In genomic region chr5:149546974-149547373, GRCh38 we compare ENCODE assay signal across 10 cellular contexts. TPM values are rescaled to one million over a fixed set of nuclear protein-coding genes. Genes with fewer than 3 reads are reported as not detected.
DNase-seq lines count a peak whose midpoint lies in the region; ATAC-seq and TF ChIP-seq lines count a peak whose summit lies in the region.
"Had no signal": no experiment of that assay in that cellular context is flagged by ENCODE, and none has a peak within 500 bp of the region (broad histone marks: within the 10 kb centered on the region; RNA-seq: fewer than 3 reads in every experiment).

No MANE protein-coding gene starts in this region.

- no peak overlapping the region for H2AK5ac ChIP-seq in neuronal stem cell (ENCODE audit: low read depth, low read length)

- no peak overlapping the region for H3K23ac ChIP-seq in neuronal stem cell (ENCODE audit: low read depth, low read length, poor library complexity)

- H3K9me3 ChIP-seq in neuronal stem cell (replicated peaks in 1 of 2; ENCODE audit: control insufficient read depth in 2 of 2, insufficient read depth in 1 of 2, low read depth in 1 of 2, low read length in 2 of 2), result peaks cover 0 to 1% of the 10 kb centered on the region in 2 donors

- H2AFZ ChIP-seq in neuronal stem cell (ENCODE audit: low read length), result no peak overlapping the region

- no peak overlapping the region for H3K14ac ChIP-seq in neuronal stem cell (ENCODE audit: low read length)

- no peaks in the 10 kb centered on the region for H3K27me3 Mint-ChIP-seq in natural killer cell treated with Interleukin-12 subunit alpha and Interleukin-12 subunit beta and Interleukin-15 and Interleukin-18, amount 100 ng/mL, for 72 hours

- H3K36me3 Mint-ChIP-seq in natural killer cell treated with Interleukin-12 subunit alpha and Interleukin-12 subunit beta and Interleukin-15 and Interleukin-18, amount 100 ng/mL, for 72 hours, result peaks cover 25% of the 10 kb centered on the region

- no peak for TF ChIP-seq POLR2A in erythroblast (IDR thresholded peaks at IDR 0.05; ENCODE audit: low read length)

- no peak overlapping the region for H3K4ac ChIP-seq in neuronal stem cell (ENCODE audit: low read length)

- DNase-seq in DMS53 treated with DMSO at 0.1 percent for 48 hours (lab: John Stamatoyannopoulos, UW; ENCODE audit: unreplicated experiment) (peak; percentile 75), NCI-H2029 treated with DMSO at 0.1 percent for 48 hours (lab: John Stamatoyannopoulos, UW) (peak; percentile 14), coronary artery (ENCODE audit: low spot score) (no peak), NCI-H69 (lab: John Stamatoyannopoulos, UW) (no peak), erythroblast (lab: John Stamatoyannopoulos, UW) (no peak), COLO668 (lab: John Stamatoyannopoulos, UW; ENCODE audit: unreplicated experiment) (no peak), neuronal stem cell (ENCODE audit: low spot score) (no peak)
- no peak for DNase-seq in natural killer cell treated with Interleukin-12 subunit alpha and Interleukin-12 subunit beta and Interleukin-15 and Interleukin-18, amount 100 ng/mL, for 72 hours (ENCODE audit: low spot score)
- DNase-seq: cortex of kidney; stimulated activated CD4-positive, alpha-beta T cell treated with anti-CD3 and anti-CD28 coated beads, Interleukin-12 subunit alpha, Interleukin-12 subunit beta, amount 100 ng/mL, for 4 hours had no signal

- H3K27ac ChIP-seq in coronary artery (peak overlapping the region in 1 of 2 donors; percentile 45), neuronal stem cell (replicated peaks; ENCODE audit: low read length) (no peak overlapping the region)

- TF ChIP-seq CTCF in coronary artery (IDR thresholded peaks at IDR 0.05), result no peak

- no peak overlapping the region for H2BK15ac ChIP-seq in neuronal stem cell (ENCODE audit: low read length)

- H3K36me3 ChIP-seq in neuronal stem cell (replicated peaks in 1 of 2; ENCODE audit: control insufficient read depth in 2 of 2, insufficient read depth in 2 of 2, low read length in 2 of 2), result peaks cover 9 to 80% of the 10 kb centered on the region in 2 donors

- H3K4me3 Mint-ChIP-seq in natural killer cell treated with Interleukin-12 subunit alpha and Interleukin-12 subunit beta and Interleukin-15 and Interleukin-18, amount 100 ng/mL, for 72 hours, result peak overlapping the region; percentile 14

- no peak overlapping the region for H4K8ac ChIP-seq in neuronal stem cell (ENCODE audit: low read depth, low read length)

- no peak overlapping the region for H4K91ac ChIP-seq in neuronal stem cell (ENCODE audit: low read depth, low read length, poor library complexity)

- no peak overlapping the region for H3K4me2 ChIP-seq in neuronal stem cell (ENCODE audit: insufficient read depth, low read length, poor library complexity, severe bottlenecking)

- peaks cover 41 to 46% of the 10 kb centered on the region in 2 donors for H3K4me1 Mint-ChIP-seq in natural killer cell treated with Interleukin-12 subunit alpha and Interleukin-12 subunit beta and Interleukin-15 and Interleukin-18, amount 100 ng/mL, for 72 hours (ENCODE audit: low read depth in 2 of 2)

- ATAC-seq in natural killer cell treated with Interleukin-12 subunit alpha and Interleukin-12 subunit beta and Interleukin-15 and Interleukin-18, amount 100 ng/mL, for 72 hours, result no peak

- no peaks in the 10 kb centered on the region for H3K9me3 Mint-ChIP-seq in natural killer cell treated with Interleukin-12 subunit alpha and Interleukin-12 subunit beta and Interleukin-15 and Interleukin-18, amount 100 ng/mL, for 72 hours

- H3K4me3 ChIP-seq in coronary artery (peak overlapping the region; percentile 31), neuronal stem cell (ENCODE audit: low read length in 2 of 2) (no peak overlapping the region)

- no peak overlapping the region for H2BK120ac ChIP-seq in neuronal stem cell (ENCODE audit: low read depth, low read length)

- peaks cover 0 to 6% of the 10 kb centered on the region in 2 donors for H3K4me1 ChIP-seq in neuronal stem cell (ENCODE audit: control insufficient read depth in 2 of 2, insufficient read depth in 1 of 2, low read depth in 1 of 2, low read length in 2 of 2)

- no peak overlapping the region for H3K18ac ChIP-seq in neuronal stem cell (ENCODE audit: low read length)

- H3K9ac ChIP-seq in neuronal stem cell (ENCODE audit: low read depth, low read length, poor library complexity), result no peak overlapping the region

- peak overlapping the region; percentile 26 to 77 for H3K27ac Mint-ChIP-seq in natural killer cell treated with Interleukin-12 subunit alpha and Interleukin-12 subunit beta and Interleukin-15 and Interleukin-18, amount 100 ng/mL, for 72 hours

- H3K27me3 ChIP-seq in neuronal stem cell (ENCODE audit: control insufficient read depth in 3 of 3, insufficient read depth in 3 of 3, low read depth in 1 of 3, low read length in 3 of 3), result no peaks in the 10 kb centered on the region

- peaks cover 3% of the 10 kb centered on the region for H3K79me1 ChIP-seq in neuronal stem cell (ENCODE audit: low read depth, low read length)

- no peak overlapping the region for H2BK5ac ChIP-seq in neuronal stem cell (ENCODE audit: low read length)

- H2BK12ac ChIP-seq in neuronal stem cell (ENCODE audit: low read length), result no peak overlapping the region

RNA-seq across cellular contexts. Expression of gene CSNK1A1, which starts 4.3 kb away (rescaled TPM):
- 100 to 1,000 TPM; 173 to 237 TPM for total RNA-seq in natural killer cell treated with Interleukin-12 subunit alpha and Interleukin-12 subunit beta and Interleukin-15 and Interleukin-18, amount 100 ng/mL, for 72 hours
- polyA plus RNA-seq in neuronal stem cell (2013, experiment 1 of 2), result 146 TPM
- polyA plus RNA-seq in neuronal stem cell (2013, experiment 2 of 2), result 146 TPM

RNA-seq across cellular contexts. Expression of gene ARHGEF37, which starts 34.3 kb away (rescaled TPM):
- total RNA-seq in natural killer cell treated with Interleukin-12 subunit alpha and Interleukin-12 subunit beta and Interleukin-15 and Interleukin-18, amount 100 ng/mL, for 72 hours, result under 1 TPM in 1 of 2 donors, not detected in 1; 0.67 TPM
- polyA plus RNA-seq in neuronal stem cell (2013, experiment 1 of 2), result 0.43 TPM
- polyA plus RNA-seq in neuronal stem cell (2013, experiment 2 of 2), result 0.51 TPM

Comparison
In these comparisons a context has a peak if more than half of its experiments do, and no peak if none do; other contexts are left out.
1. DNase-seq: peak in DMS53 treated with DMSO at 0.1 percent for 48 hours (single experiment) and NCI-H2029 treated with DMSO at 0.1 percent for 48 hours (single experiment); none in coronary artery (single experiment), natural killer cell treated with Interleukin-12 subunit alpha and Interleukin-12 subunit beta and Interleukin-15 and Interleukin-18, amount 100 ng/mL, for 72 hours (single experiment), NCI-H69 (single experiment), erythroblast (0 of 2), COLO668 (single experiment) and neuronal stem cell (single experiment).